Comparison of ENCODE assay signal across 13 cellular contexts in genomic region chr2:123179526-123179925, GRCh38.
DNase-seq lines count a peak whose midpoint lies in the region; ATAC-seq lines count a peak whose summit lies in the region.
"Had no signal": no experiment of that assay in that cellular context is flagged by ENCODE, and none has a peak within 500 bp of the region (broad histone marks: within the 10 kb centered on the region; RNA-seq: fewer than 3 reads in every experiment).

No MANE protein-coding gene starts in this region.

- ATAC-seq in HG03342 (IDR thresholded peaks at IDR 0.05; ENCODE audit: unreplicated experiment) (no peak), GM21528 (IDR thresholded peaks at IDR 0.05; ENCODE audit: low FRiP score, unreplicated experiment) (no peak)

- H3K36me3 ChIP-seq in MG63 (no peaks in the 10 kb centered on the region), HAP-1 (replicated peaks) (no peaks in the 10 kb centered on the region)
- H3K36me3 ChIP-seq: BLaER1 had no signal

- DNase-seq in MG63 (peak; percentile 10), astrocyte of the hippocampus (ENCODE audit: low read depth, low spot score) (peak; percentile 11), iPS DF 4.7 (ENCODE audit: extremely low read depth, low spot score) (peak; percentile 9), Ammon's horn (ENCODE audit: low spot score) (no peak), HAP-1 (ENCODE audit: low spot score in 2 of 2) (no peak)
- DNase-seq: DMS153, Karpas-422, NCI-H1417 treated with DMSO at 0.1 percent for 48 hours, NCI-H2029 treated with DMSO at 0.1 percent for 48 hours, NCI-H510A treated with DMSO at 0.1 percent for 48 hours had no signal

- H3K4me3 ChIP-seq in MG63, result no peak overlapping the region
- H3K4me3 ChIP-seq in HAP-1, result no peak overlapping the region
- H3K4me3 ChIP-seq: BLaER1 had no signal

- H3K9me3 ChIP-seq in MG63 (no peaks in the 10 kb centered on the region; the same call in 1 of the 2 replicates), HAP-1 (no peaks in the 10 kb centered on the region)
- H3K9me3 ChIP-seq: BLaER1 had no signal

- in situ Hi-C loops in HAP-1 (cut with MboI; ENCODE audit: low sequenced_read_pairs), result no loop called here

- H3K27me3 ChIP-seq in MG63 (no peaks in the 10 kb centered on the region), HAP-1 (ENCODE audit: low read depth) (no peaks in the 10 kb centered on the region)
- H3K27me3 ChIP-seq: BLaER1 had no signal

- H3K4me1 ChIP-seq in HAP-1, result no peaks in the 10 kb centered on the region
- H3K4me1 ChIP-seq: BLaER1 had no signal

Comparison
In these comparisons a context has a peak if more than half of its experiments do, and no peak if none do; other contexts are left out.
1. DNase-seq: peak in MG63 (single experiment), astrocyte of the hippocampus (single experiment) and iPS DF 4.7 (single experiment); none in Ammon's horn (single experiment) and HAP-1 (0 of 2).